Comparison of ENCODE assay signal across 11 cellular contexts in genomic region chr17:78130080-78130438, GRCh38. TPM values are rescaled to one million over a fixed set of nuclear protein-coding genes. Genes with fewer than 3 reads are reported as not detected.
DNase-seq lines count a peak whose midpoint lies in the region; ATAC-seq, FAIRE-seq and TF ChIP-seq lines count a peak whose summit lies in the region.
"Had no signal": no experiment of that assay in that cellular context is flagged by ENCODE, and none has a peak within 500 bp of the region (broad histone marks: within the 10 kb centered on the region; RNA-seq: fewer than 3 reads in every experiment).

No MANE protein-coding gene starts in this region.

- peaks cover 73% of the 10 kb centered on the region for H3K4me1 Mint-ChIP-seq in stimulated activated memory B cell treated with anti-CD40 and anti-IgM and Interleukin-4, amounts not matched to agents 10 μg/mL and 1 μg/mL and 100 μg/mL, for 72 hours

- TF ChIP-seq POLR2A in Peyer's patch (IDR thresholded peaks at IDR 0.05) (no peak), endothelial cell of umbilical vein (IDR thresholded peaks at IDR 0.05; ENCODE audit: low read depth, low read length) (no peak)

- H4K20me1 ChIP-seq in endothelial cell of umbilical vein (replicated peaks; ENCODE audit: control insufficient read depth, extremely low read depth, insufficient read depth, low read length), result no peaks in the 10 kb centered on the region

- peak overlapping the region; percentile 88 for H3K4me3 Mint-ChIP-seq in stimulated activated memory B cell treated with anti-CD40 and anti-IgM and Interleukin-4, amounts not matched to agents 10 μg/mL and 1 μg/mL and 100 μg/mL, for 72 hours

- no peak for TF ChIP-seq CTCF in Peyer's patch (IDR thresholded peaks at IDR 0.05)
- no peak for TF ChIP-seq CTCF in endothelial cell of umbilical vein (IDR thresholded peaks at IDR 0.05; ENCODE audit: extremely low read depth in 1 of 2, insufficient read depth in 1 of 2, low read depth in 1 of 2, low read length in 2 of 2)

- peak overlapping the region; percentile 82 for H3K27ac Mint-ChIP-seq in stimulated activated memory B cell treated with anti-CD40 and anti-IgM and Interleukin-4, amounts not matched to agents 10 μg/mL and 1 μg/mL and 100 μg/mL, for 72 hours

- no TSS peak for BruUV-seq in endothelial cell of umbilical vein (replicated peaks; lab: Mats Ljungman, UMichigan)

- H3K27me3 ChIP-seq in Peyer's patch, result no peaks in the 10 kb centered on the region
- H3K27me3 ChIP-seq in endothelial cell of umbilical vein (ENCODE audit: control insufficient read depth in 2 of 2, insufficient read depth in 2 of 2, low read length in 2 of 2), result no peaks in the 10 kb centered on the region

- no peaks in the 10 kb centered on the region for H3K9me3 Mint-ChIP-seq in stimulated activated memory B cell treated with anti-CD40 and anti-IgM and Interleukin-4, amounts not matched to agents 10 μg/mL and 1 μg/mL and 100 μg/mL, for 72 hours

- no peak overlapping the region for H2AFZ ChIP-seq in endothelial cell of umbilical vein (ENCODE audit: low read depth, low read length)

- FAIRE-seq in endothelial cell of umbilical vein (lab: Jason Lieb, UNC), result peak; percentile 24

- H3K79me2 ChIP-seq in endothelial cell of umbilical vein (ENCODE audit: control insufficient read depth, insufficient read depth, low read length), result no peaks in the 10 kb centered on the region

- no peak for ATAC-seq in stimulated activated memory B cell treated with anti-CD40 and anti-IgM and Interleukin-4, amounts not matched to agents 10 μg/mL and 1 μg/mL and 100 μg/mL, for 72 hours
- no peak for ATAC-seq in GM18502 (IDR thresholded peaks at IDR 0.05; ENCODE audit: poor library complexity, unreplicated experiment)
- ATAC-seq: foreskin keratinocyte had no signal

- H3K4me3 ChIP-seq in Peyer's patch (peak overlapping the region; percentile 46 to 97 (median 50)), endothelial cell of umbilical vein (replicated peaks in 1 of 3; ENCODE audit: insufficient read depth in 1 of 3, low read depth in 1 of 3, low read length in 3 of 3) (no peak overlapping the region)

- peaks cover 61% of the 10 kb centered on the region for H3K36me3 Mint-ChIP-seq in stimulated activated memory B cell treated with anti-CD40 and anti-IgM and Interleukin-4, amounts not matched to agents 10 μg/mL and 1 μg/mL and 100 μg/mL, for 72 hours

- DNase-seq in activated CD4-positive, alpha-beta T cell treated with anti-CD3 and anti-CD28 coated beads for 48 hours, result peak; percentile 21
- no peak for DNase-seq in activated CD4-positive, alpha-beta T cell treated with anti-CD3 and anti-CD28 coated beads for 4 hours
- DNase-seq in Peyer's patch (peak in 1 of 3 donors; percentile 38), endothelial cell of umbilical vein (ENCODE audit: low read depth, low spot score) (no peak), ecto neural progenitor cell (ENCODE audit: low spot score) (no peak), cerebellum (ENCODE audit: low spot score) (no peak)
- DNase-seq: foreskin keratinocyte, NCI-H2171 treated with DMSO at 0.1 percent for 48 hours had no signal

- H3K36me3 ChIP-seq in Peyer's patch (peaks cover 0 to 11% (median 0%) of the 10 kb centered on the region in 3 donors), endothelial cell of umbilical vein (ENCODE audit: control insufficient read depth in 2 of 2, extremely low read depth in 1 of 2, insufficient read depth in 2 of 2, low read length in 2 of 2) (peaks cover 0 to 1% of the 10 kb centered on the region in 2 experiments)

- intact Hi-C loops in endothelial cell of umbilical vein (cut with micrococcal nuclease), result loop anchor here (5.0 kb wide), 1 partner anchor 37 kb away; the partner anchor contains the start of gene SYNGR2

- H3K27me3 Mint-ChIP-seq in stimulated activated memory B cell treated with anti-CD40 and anti-IgM and Interleukin-4, amounts not matched to agents 10 μg/mL and 1 μg/mL and 100 μg/mL, for 72 hours, result no peaks in the 10 kb centered on the region

- peak overlapping the region; percentile 84 to 99 (median 90) for H3K27ac ChIP-seq in Peyer's patch
- no peak overlapping the region for H3K27ac ChIP-seq in endothelial cell of umbilical vein (ENCODE audit: insufficient read depth, low read depth, low read length)
- H3K27ac ChIP-seq: foreskin keratinocyte had no signal

- no peak overlapping the region for H3K9ac ChIP-seq in endothelial cell of umbilical vein (replicated peaks; ENCODE audit: extremely low read depth, insufficient read depth, low read length)

- H3K4me2 ChIP-seq in endothelial cell of umbilical vein (ENCODE audit: insufficient read depth, low read length), result no peak overlapping the region

- POLR2A ChIA-PET in endothelial cell of umbilical vein (lab: Charles Lee), result no interaction called here

- no peaks in the 10 kb centered on the region for H3K9me3 ChIP-seq in Peyer's patch
- no peaks in the 10 kb centered on the region for H3K9me3 ChIP-seq in endothelial cell of umbilical vein (replicated peaks; ENCODE audit: control insufficient read depth, insufficient read depth, low read length)

- dilution Hi-C loops in endothelial cell of umbilical vein (cut with MboI; ENCODE audit: extremely low pct_ligation_motif_present, low sequenced_read_pairs), result no loop called here

- H3K9me1 ChIP-seq in endothelial cell of umbilical vein (replicated peaks; ENCODE audit: control insufficient read depth, extremely low read depth, insufficient read depth, low read length), result no peaks in the 10 kb centered on the region

- H3K4me1 ChIP-seq in Peyer's patch (peaks cover 7 to 67% (median 56%) of the 10 kb centered on the region in 4 donors), endothelial cell of umbilical vein (ENCODE audit: control insufficient read depth, extremely low read depth, insufficient read depth, low read length) (peaks cover 26% of the 10 kb centered on the region)

- CTCF ChIA-PET in endothelial cell of umbilical vein (lab: Charles Lee), result interaction anchor here (0.8 kb wide), 1 partner anchor 12 kb away, joined by 3 read pairs; no protein-coding TSS in a partner anchor

RNA-seq across cellular contexts. Expression of gene TMC8, which starts 0.5 kb away (rescaled TPM):
- total RNA-seq in Peyer's patch, result 10 to 100 TPM in 3 of 4 donors, 1 to 10 TPM in 1; 10.0 to 66.8 (median 22.5) TPM
- total RNA-seq in endothelial cell of umbilical vein, result 0.99 and 1.3 TPM in 2 replicates
- polyA plus RNA-seq in endothelial cell of umbilical vein, result 0.07 and 0.16 TPM in 2 replicates
- polyA plus RNA-seq in endothelial cell of umbilical vein (2011; cell fraction: cytosol; rRNA removed), result 0.04 and 0.08 TPM in 2 replicates
- polyA plus RNA-seq in endothelial cell of umbilical vein (2011; cell fraction: nucleus; rRNA removed), result 0.29 and 0.32 TPM in 2 replicates
- not detected in 2 replicates for polyA plus RNA-seq in endothelial cell of umbilical vein (2012)
- 0.08 TPM in 1 of 2 replicates, not detected in the other for polyA minus RNA-seq in endothelial cell of umbilical vein
- not detected for polyA minus RNA-seq in endothelial cell of umbilical vein (2011; cell fraction: cytosol; rRNA and poly(A)+ RNA removed)
- 0.14 TPM in 1 of 2 replicates, not detected in the other for polyA minus RNA-seq in endothelial cell of umbilical vein (2011; cell fraction: nucleus; rRNA and poly(A)+ RNA removed)
- total RNA-seq in cerebellum, result 1.6 TPM

RNA-seq across cellular contexts. Expression of gene TMC6, which starts 1.5 kb away (rescaled TPM):
- total RNA-seq in Peyer's patch (100 to 1,000 TPM in 1 of 4 donors, 10 to 100 TPM in 3; 54.5 to 107 (median 94.9) TPM), endothelial cell of umbilical vein (58.0 and 72.4 TPM in 2 replicates), cerebellum (6.2 TPM)
- polyA plus RNA-seq in endothelial cell of umbilical vein, result 23.2 and 26.7 TPM in 2 replicates
- polyA plus RNA-seq in endothelial cell of umbilical vein (2011; cell fraction: cytosol; rRNA removed), result 7.1 and 11.0 TPM in 2 replicates
- polyA plus RNA-seq in endothelial cell of umbilical vein (2011; cell fraction: nucleus; rRNA removed), result 51.1 and 62.2 TPM in 2 replicates
- polyA plus RNA-seq in endothelial cell of umbilical vein (2012), result 13.7 and 26.4 TPM in 2 replicates
- polyA minus RNA-seq in endothelial cell of umbilical vein, result 14.8 and 17.1 TPM in 2 replicates
- 36.7 TPM for polyA minus RNA-seq in endothelial cell of umbilical vein (2011; cell fraction: cytosol; rRNA and poly(A)+ RNA removed)
- 17.9 and 26.0 TPM in 2 replicates for polyA minus RNA-seq in endothelial cell of umbilical vein (2011; cell fraction: nucleus; rRNA and poly(A)+ RNA removed)

RNA-seq across cellular contexts. Expression of gene C17orf99, which starts 16.1 kb away (rescaled TPM):
- total RNA-seq in Peyer's patch, result 1 to 10 TPM in 1 of 4 donors, not detected in 3; 1.6 TPM
- not detected in 2 replicates for total RNA-seq in endothelial cell of umbilical vein
- polyA plus RNA-seq in endothelial cell of umbilical vein, result not detected in 2 replicates
- polyA plus RNA-seq in endothelial cell of umbilical vein (2011; cell fraction: cytosol; rRNA removed), result not detected in 2 replicates
- not detected in 2 replicates for polyA plus RNA-seq in endothelial cell of umbilical vein (2011; cell fraction: nucleus; rRNA removed)
- not detected in 2 replicates for polyA plus RNA-seq in endothelial cell of umbilical vein (2012)
- polyA minus RNA-seq in endothelial cell of umbilical vein, result not detected in 2 replicates
- not detected for polyA minus RNA-seq in endothelial cell of umbilical vein (2011; cell fraction: cytosol; rRNA and poly(A)+ RNA removed)
- polyA minus RNA-seq in endothelial cell of umbilical vein (2011; cell fraction: nucleus; rRNA and poly(A)+ RNA removed), result not detected in 2 replicates
- total RNA-seq in cerebellum, result 0.09 TPM
- total RNA-seq: H4 had no signal

RNA-seq across cellular contexts. Expression of gene SYNGR2, which starts 38.3 kb away (rescaled TPM):
- 10 to 100 TPM; 51.2 to 87.2 (median 77.3) TPM for total RNA-seq in Peyer's patch
- 58.6 and 65.9 TPM in 2 replicates for total RNA-seq in endothelial cell of umbilical vein
- polyA plus RNA-seq in endothelial cell of umbilical vein, result 281 and 431 TPM in 2 replicates
- 97.5 and 128 TPM in 2 replicates for polyA plus RNA-seq in endothelial cell of umbilical vein (2011; cell fraction: cytosol; rRNA removed)
- polyA plus RNA-seq in endothelial cell of umbilical vein (2011; cell fraction: nucleus; rRNA removed), result 46.6 and 51.0 TPM in 2 replicates
- polyA plus RNA-seq in endothelial cell of umbilical vein (2012), result 63.4 and 110 TPM in 2 replicates
- 144 and 146 TPM in 2 replicates for polyA minus RNA-seq in endothelial cell of umbilical vein
- 62.3 TPM for polyA minus RNA-seq in endothelial cell of umbilical vein (2011; cell fraction: cytosol; rRNA and poly(A)+ RNA removed)
- polyA minus RNA-seq in endothelial cell of umbilical vein (2011; cell fraction: nucleus; rRNA and poly(A)+ RNA removed), result 15.9 and 17.9 TPM in 2 replicates
- 6.5 TPM for total RNA-seq in cerebellum

RNA-seq across cellular contexts. Expression of gene TK1, which starts 56.8 kb away (rescaled TPM):
- total RNA-seq in Peyer's patch, result 10 to 100 TPM in 2 of 4 donors, 1 to 10 TPM in 2; 6.2 to 46.2 (median 10.1) TPM
- total RNA-seq in endothelial cell of umbilical vein, result 110 and 111 TPM in 2 replicates
- 159 and 174 TPM in 2 replicates for polyA plus RNA-seq in endothelial cell of umbilical vein
- polyA plus RNA-seq in endothelial cell of umbilical vein (2011; cell fraction: cytosol; rRNA removed), result 132 and 151 TPM in 2 replicates
- polyA plus RNA-seq in endothelial cell of umbilical vein (2011; cell fraction: nucleus; rRNA removed), result 73.7 and 83.5 TPM in 2 replicates
- 55.8 and 72.4 TPM in 2 replicates for polyA plus RNA-seq in endothelial cell of umbilical vein (2012)
- polyA minus RNA-seq in endothelial cell of umbilical vein, result 65.8 and 76.3 TPM in 2 replicates
- 114 TPM for polyA minus RNA-seq in endothelial cell of umbilical vein (2011; cell fraction: cytosol; rRNA and poly(A)+ RNA removed)
- polyA minus RNA-seq in endothelial cell of umbilical vein (2011; cell fraction: nucleus; rRNA and poly(A)+ RNA removed), result 23.5 and 26.9 TPM in 2 replicates
- 9.6 TPM for total RNA-seq in cerebellum

Comparison
In these comparisons a context has a peak if more than half of its experiments do, and no peak if none do; other contexts are left out.
1. H3K4me3 ChIP-seq: peak in Peyer's patch (4 of 4); none in endothelial cell of umbilical vein (0 of 3).